Comparison of ENCODE assay signal across 1 cellular context in genomic region chr13:100523437-100523836, GRCh38.
TF ChIP-seq lines count a peak whose summit lies in the region.

No MANE protein-coding gene starts in this region.

TF ChIP-seq in HepG2, 621 proteins besides CTCF, POLR2A, EP300 and RAD21 (continued from another document):
- TF ChIP-seq, protein P1, sequence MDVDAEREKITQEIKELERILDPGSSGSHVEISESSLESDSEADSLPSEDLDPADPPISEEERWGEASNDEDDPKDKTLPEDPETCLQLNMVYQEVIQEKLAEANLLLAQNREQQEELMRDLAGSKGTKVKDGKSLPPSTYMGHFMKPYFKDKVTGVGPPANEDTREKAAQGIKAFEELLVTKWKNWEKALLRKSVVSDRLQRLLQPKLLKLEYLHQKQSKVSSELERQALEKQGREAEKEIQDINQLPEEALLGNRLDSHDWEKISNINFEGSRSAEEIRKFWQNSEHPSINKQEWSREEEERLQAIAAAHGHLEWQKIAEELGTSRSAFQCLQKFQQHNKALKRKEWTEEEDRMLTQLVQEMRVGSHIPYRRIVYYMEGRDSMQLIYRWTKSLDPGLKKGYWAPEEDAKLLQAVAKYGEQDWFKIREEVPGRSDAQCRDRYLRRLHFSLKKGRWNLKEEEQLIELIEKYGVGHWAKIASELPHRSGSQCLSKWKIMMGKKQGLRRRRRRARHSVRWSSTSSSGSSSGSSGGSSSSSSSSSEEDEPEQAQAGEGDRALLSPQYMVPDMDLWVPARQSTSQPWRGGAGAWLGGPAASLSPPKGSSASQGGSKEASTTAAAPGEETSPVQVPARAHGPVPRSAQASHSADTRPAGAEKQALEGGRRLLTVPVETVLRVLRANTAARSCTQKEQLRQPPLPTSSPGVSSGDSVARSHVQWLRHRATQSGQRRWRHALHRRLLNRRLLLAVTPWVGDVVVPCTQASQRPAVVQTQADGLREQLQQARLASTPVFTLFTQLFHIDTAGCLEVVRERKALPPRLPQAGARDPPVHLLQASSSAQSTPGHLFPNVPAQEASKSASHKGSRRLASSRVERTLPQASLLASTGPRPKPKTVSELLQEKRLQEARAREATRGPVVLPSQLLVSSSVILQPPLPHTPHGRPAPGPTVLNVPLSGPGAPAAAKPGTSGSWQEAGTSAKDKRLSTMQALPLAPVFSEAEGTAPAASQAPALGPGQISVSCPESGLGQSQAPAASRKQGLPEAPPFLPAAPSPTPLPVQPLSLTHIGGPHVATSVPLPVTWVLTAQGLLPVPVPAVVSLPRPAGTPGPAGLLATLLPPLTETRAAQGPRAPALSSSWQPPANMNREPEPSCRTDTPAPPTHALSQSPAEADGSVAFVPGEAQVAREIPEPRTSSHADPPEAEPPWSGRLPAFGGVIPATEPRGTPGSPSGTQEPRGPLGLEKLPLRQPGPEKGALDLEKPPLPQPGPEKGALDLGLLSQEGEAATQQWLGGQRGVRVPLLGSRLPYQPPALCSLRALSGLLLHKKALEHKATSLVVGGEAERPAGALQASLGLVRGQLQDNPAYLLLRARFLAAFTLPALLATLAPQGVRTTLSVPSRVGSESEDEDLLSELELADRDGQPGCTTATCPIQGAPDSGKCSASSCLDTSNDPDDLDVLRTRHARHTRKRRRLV (CRISPR knock-in tag; IDR thresholded peaks at IDR 0.05), result no peak
